In genomic region chr20:48339147-48339985, GRCh38 we compare ENCODE assay signal across 10 cellular contexts.
DNase-seq lines count a peak whose midpoint lies in the region; ATAC-seq and TF ChIP-seq lines count a peak whose summit lies in the region.
"Had no signal": no experiment of that assay in that cellular context is flagged by ENCODE, and none has a peak within 500 bp of the region (broad histone marks: within the 10 kb centered on the region; RNA-seq: fewer than 3 reads in every experiment).

No MANE protein-coding gene starts in this region.

- intact Hi-C loops in activated B cell treated with CpG ODN at 0.5 μM for 24 hours (cut with micrococcal nuclease) = loop anchor here (2.0 kb wide), 1 partner anchor 21 kb away; no protein-coding TSS in a partner anchor
- intact Hi-C loops in left lung (cut with DNase I) = no loop called here

- peak overlapping the region; percentile 21 for H3K27ac Mint-ChIP-seq in activated B cell treated with CpG ODN at 0.5 μM for 24 hours
- H3K27ac Mint-ChIP-seq: activated CD8-positive, alpha-beta T cell treated with anti-CD3 and anti-CD28 coated beads for 36 hours had no signal

- no peaks in the 10 kb centered on the region for H3K36me3 ChIP-seq in left lung
- H3K36me3 ChIP-seq: BLaER1 treated with 17β-estradiol and CSF1 and Interleukin-3, amounts not matched to agents 10 nM and 100 nM had no signal

- no peaks in the 10 kb centered on the region for H3K9me3 ChIP-seq in left lung

- no peak overlapping the region for H3K4me3 Mint-ChIP-seq in activated B cell treated with CpG ODN at 0.5 μM for 24 hours
- H3K4me3 Mint-ChIP-seq: activated CD8-positive, alpha-beta T cell treated with anti-CD3 and anti-CD28 coated beads for 36 hours had no signal

- no peaks in the 10 kb centered on the region for H3K4me1 ChIP-seq in left lung

- CTCF ChIA-PET in AG04449 (lab: Yijun Ruan, JAX) = interaction anchor here (1.0 kb wide), 2 partner anchors 9 to 282 kb away, joined by 4 to 5 read pairs; no protein-coding TSS in a partner anchor
- CTCF ChIA-PET in activated B cell treated with CpG ODN at 0.5 μM for 24 hours (lab: Charles Lee) = no interaction called here

- H3K4me3 ChIP-seq in AG04449 (ENCODE audit: low read depth, low read length) (0 out of 2 replicates have a peak overlapping the region, but pooled peaks have one; percentile 6), left lung (no peak overlapping the region)
- H3K4me3 ChIP-seq: BLaER1 treated with 17β-estradiol and CSF1 and Interleukin-3, amounts not matched to agents 10 nM and 100 nM had no signal

- H3K27me3 ChIP-seq in left lung = peaks cover 0 to 32% of the 10 kb centered on the region in 2 donors
- H3K27me3 ChIP-seq: BLaER1 treated with 17β-estradiol and CSF1 and Interleukin-3, amounts not matched to agents 10 nM and 100 nM had no signal

- TF ChIP-seq CTCF in AG04449 (IDR thresholded peaks at IDR 0.05; ENCODE audit: insufficient read depth, low read length, missing control alignments) (no peak), activated B cell treated with CpG ODN at 0.5 μM for 24 hours (IDR thresholded peaks at IDR 0.05) (no peak), left lung (IDR thresholded peaks at IDR 0.05) (no peak)

- peak; percentile 65 for ATAC-seq in GM21723 (IDR thresholded peaks at IDR 0.05; ENCODE audit: unreplicated experiment)
- peak; percentile 38 for ATAC-seq in activated B cell treated with CpG ODN at 0.5 μM for 24 hours (ENCODE audit: low read depth)
- peak; percentile 36 for ATAC-seq in left lung

- H3K36me3 Mint-ChIP-seq in activated B cell treated with CpG ODN at 0.5 μM for 24 hours (ENCODE audit: low read depth) = no peaks in the 10 kb centered on the region

- H3K4me1 Mint-ChIP-seq in activated B cell treated with CpG ODN at 0.5 μM for 24 hours = peaks cover 31% of the 10 kb centered on the region

- POLR2A ChIA-PET in AG04449 (lab: Yijun Ruan, JAX) = no interaction called here
- POLR2A ChIA-PET in activated B cell treated with CpG ODN at 0.5 μM for 24 hours (lab: Charles Lee) = interaction anchor here (0.5 kb wide), 1 partner anchor 80 kb away, joined by 4 read pairs; no protein-coding TSS in a partner anchor

- H3K27ac ChIP-seq in left lung = no peak overlapping the region
- H3K27ac ChIP-seq: BLaER1 treated with 17β-estradiol and CSF1 and Interleukin-3, amounts not matched to agents 10 nM and 100 nM had no signal

- H3K27me3 Mint-ChIP-seq in activated B cell treated with CpG ODN at 0.5 μM for 24 hours = peaks cover 20% of the 10 kb centered on the region

- DNase-seq in AG04449 (ENCODE audit: low read depth, low spot score) (no peak), activated B cell treated with CpG ODN at 0.5 μM for 24 hours (no peak), left lung (no peak), DMS53 (lab: John Stamatoyannopoulos, UW) (no peak), iPS-NIHi7 (ENCODE audit: extremely low spot score) (no peak)
- no peak for DNase-seq in activated T-cell treated with anti-CD3 and anti-CD28 coated beads, Interleukin-2, amount 50 U/mL, for 48 hours
- DNase-seq in activated T-cell treated with anti-CD3 and anti-CD28 coated beads, Interleukin-2, amount 50 U/mL, for 1 hour = no peak

- peaks cover 3% of the 10 kb centered on the region for H3K9me3 Mint-ChIP-seq in activated B cell treated with CpG ODN at 0.5 μM for 24 hours
